ENCODE assay signal across 16 cellular contexts in the genomic region with DNA sequence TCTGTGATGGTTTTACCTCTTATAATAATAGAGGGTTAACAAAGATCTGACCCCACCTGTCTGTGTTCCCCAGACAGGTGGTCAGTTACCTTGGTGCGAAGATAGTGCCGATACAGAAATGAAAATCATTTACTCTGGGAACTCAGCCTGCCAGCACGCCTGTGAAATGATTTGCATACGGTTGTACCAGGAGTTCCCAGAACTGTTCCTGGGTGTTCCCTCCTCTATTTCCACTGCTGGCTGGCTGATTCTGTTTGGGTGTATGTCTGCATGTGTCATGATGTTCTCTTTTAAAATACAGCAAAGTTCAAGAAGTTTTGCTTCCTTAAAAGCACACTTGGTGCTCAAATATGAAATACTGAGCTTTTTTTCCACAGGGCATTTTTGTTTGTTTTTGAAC.
DNase-seq lines count a peak whose midpoint lies in the region; ATAC-seq and TF ChIP-seq lines count a peak whose summit lies in the region.
"Had no signal": no experiment of that assay in that cellular context is flagged by ENCODE, and none has a peak within 500 bp of the region (broad histone marks: within the 10 kb centered on the region; RNA-seq: fewer than 3 reads in every experiment).

No MANE protein-coding gene starts in this region.

- no peaks in the 10 kb centered on the region for H3K9me3 ChIP-seq in right atrium auricular region
- no peaks in the 10 kb centered on the region for H3K9me3 ChIP-seq in right cardiac atrium (ENCODE audit: control insufficient read depth, low read length)
- H3K9me3 ChIP-seq in prostate gland = no peaks in the 10 kb centered on the region
- H3K9me3 ChIP-seq in MG63 = no peaks in the 10 kb centered on the region
- H3K9me3 ChIP-seq: A549 had no signal

- intact Hi-C loops in Right ventricle myocardium superior (cut with DNase I) = no loop called here
- intact Hi-C loops in right cardiac atrium (cut with DNase I) = no loop called here
- intact Hi-C loops in prostate gland (cut with DNase I) = no loop called here

- DNase-seq in Right ventricle myocardium superior (no peak), right atrium auricular region (ENCODE audit: low spot score) (no peak), right cardiac atrium (peak in 1 of 3 donors; percentile 49), prostate gland (ENCODE audit: low spot score) (peak; percentile 8), MG63 (no peak), AML-193 (lab: John Stamatoyannopoulos, UW) (no peak)
- no peak for DNase-seq in activated T-cell treated with anti-CD3 and anti-CD28 coated beads, Interleukin-2, amount 50 U/mL, for 1 hour
- no peak for DNase-seq in activated naive CD4-positive, alpha-beta T cell treated with Interleukin-2 at 50 U/mL for 16 hours
- DNase-seq: activated naive CD4-positive, alpha-beta T cell; activated T-cell treated with anti-CD3 and anti-CD28 coated beads for 4 hours; endodermal cell; IMR-90; NCI-H1930; NCI-H446 treated with DMSO at 0.1 percent for 48 hours had no signal

- no peaks in the 10 kb centered on the region for H3K27me3 ChIP-seq in right atrium auricular region
- no peaks in the 10 kb centered on the region for H3K27me3 ChIP-seq in right cardiac atrium (ENCODE audit: control insufficient read depth, insufficient read depth)
- no peaks in the 10 kb centered on the region for H3K27me3 ChIP-seq in prostate gland (replicated peaks; ENCODE audit: insufficient read depth)
- H3K27me3 ChIP-seq in MG63 = no peaks in the 10 kb centered on the region

- WGBS in right cardiac atrium = 42% methylated on average over 4 of the region's 4 CpGs
- WGBS in prostate gland = 7% methylated on average over 4 of the region's 4 CpGs

- H3K27ac ChIP-seq in right atrium auricular region (peak overlapping the region in 1 of 2 donors; percentile 2), right cardiac atrium (ENCODE audit: low read length) (no peak overlapping the region), prostate gland (no peak overlapping the region)
- H3K27ac ChIP-seq: A549, C4-2B had no signal

- no peak for TF ChIP-seq POLR2A in prostate gland (IDR thresholded peaks at IDR 0.05)

- H3K36me3 ChIP-seq in right atrium auricular region (no peaks in the 10 kb centered on the region), prostate gland (no peaks in the 10 kb centered on the region), MG63 (no peaks in the 10 kb centered on the region)

- H3K4me3 ChIP-seq in right atrium auricular region (no peak overlapping the region), right cardiac atrium (ENCODE audit: low read length) (no peak overlapping the region), prostate gland (no peak overlapping the region), MG63 (no peak overlapping the region)
- H3K4me3 ChIP-seq: A549 had no signal

- H3K4me1 ChIP-seq in right atrium auricular region (peaks cover 0 to 18% of the 10 kb centered on the region in 2 donors), right cardiac atrium (ENCODE audit: control insufficient read depth, insufficient read depth, low read length) (peaks cover 3% of the 10 kb centered on the region), prostate gland (replicated peaks) (no peaks in the 10 kb centered on the region)
- H3K4me1 ChIP-seq: A549 had no signal

- ATAC-seq in Right ventricle myocardium superior (ENCODE audit: poor library complexity) = peak; percentile 80
- ATAC-seq in right cardiac atrium = peak; percentile 67 to 82
- ATAC-seq: A549 had no signal

- TF ChIP-seq CTCF in right atrium auricular region (IDR thresholded peaks at IDR 0.05) (no peak), prostate gland (IDR thresholded peaks at IDR 0.05) (no peak)
